Comparison of ENCODE assay signal across 1 cellular context in the genomic region with DNA sequence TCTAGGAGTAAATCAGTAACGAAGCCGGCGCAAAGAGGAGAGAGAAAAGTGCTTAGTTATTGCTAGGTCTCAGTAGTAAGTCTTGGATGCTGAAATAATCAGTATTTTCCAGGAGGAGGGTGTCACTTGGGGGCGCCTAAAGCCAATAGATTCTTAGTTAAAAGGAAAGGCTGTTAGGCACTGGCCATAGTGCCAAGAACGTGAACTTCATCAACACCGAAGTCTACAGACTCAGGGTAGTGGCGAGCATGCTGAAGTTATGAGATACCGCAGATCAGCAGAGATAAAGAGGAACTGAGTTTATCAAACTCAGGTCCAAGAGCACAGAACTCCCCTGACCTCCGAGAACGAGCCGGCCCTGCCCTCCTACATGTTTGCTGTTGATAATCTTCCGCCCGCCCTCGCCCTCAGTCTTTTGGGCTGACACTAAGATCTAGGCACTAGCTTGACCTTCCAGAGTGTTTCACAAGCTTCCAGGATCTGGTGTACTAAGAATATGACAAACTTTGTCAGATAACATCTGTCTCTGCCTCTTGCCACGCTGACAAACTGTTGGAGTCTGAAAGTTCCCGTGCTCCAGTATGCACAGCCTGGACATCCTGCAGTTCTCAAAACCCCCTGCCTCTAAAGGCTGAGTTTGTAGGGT.
A peak's percentile ranks its signal among the peaks of the same experiment; 100 is the strongest.
TF ChIP-seq lines count a peak whose summit lies in the region.

No MANE protein-coding gene starts in this region.

TF ChIP-seq in liver, 16 proteins besides CTCF, POLR2A, EP300 and RAD21 (continued from another document):
- TF ChIP-seq, protein P1, sequence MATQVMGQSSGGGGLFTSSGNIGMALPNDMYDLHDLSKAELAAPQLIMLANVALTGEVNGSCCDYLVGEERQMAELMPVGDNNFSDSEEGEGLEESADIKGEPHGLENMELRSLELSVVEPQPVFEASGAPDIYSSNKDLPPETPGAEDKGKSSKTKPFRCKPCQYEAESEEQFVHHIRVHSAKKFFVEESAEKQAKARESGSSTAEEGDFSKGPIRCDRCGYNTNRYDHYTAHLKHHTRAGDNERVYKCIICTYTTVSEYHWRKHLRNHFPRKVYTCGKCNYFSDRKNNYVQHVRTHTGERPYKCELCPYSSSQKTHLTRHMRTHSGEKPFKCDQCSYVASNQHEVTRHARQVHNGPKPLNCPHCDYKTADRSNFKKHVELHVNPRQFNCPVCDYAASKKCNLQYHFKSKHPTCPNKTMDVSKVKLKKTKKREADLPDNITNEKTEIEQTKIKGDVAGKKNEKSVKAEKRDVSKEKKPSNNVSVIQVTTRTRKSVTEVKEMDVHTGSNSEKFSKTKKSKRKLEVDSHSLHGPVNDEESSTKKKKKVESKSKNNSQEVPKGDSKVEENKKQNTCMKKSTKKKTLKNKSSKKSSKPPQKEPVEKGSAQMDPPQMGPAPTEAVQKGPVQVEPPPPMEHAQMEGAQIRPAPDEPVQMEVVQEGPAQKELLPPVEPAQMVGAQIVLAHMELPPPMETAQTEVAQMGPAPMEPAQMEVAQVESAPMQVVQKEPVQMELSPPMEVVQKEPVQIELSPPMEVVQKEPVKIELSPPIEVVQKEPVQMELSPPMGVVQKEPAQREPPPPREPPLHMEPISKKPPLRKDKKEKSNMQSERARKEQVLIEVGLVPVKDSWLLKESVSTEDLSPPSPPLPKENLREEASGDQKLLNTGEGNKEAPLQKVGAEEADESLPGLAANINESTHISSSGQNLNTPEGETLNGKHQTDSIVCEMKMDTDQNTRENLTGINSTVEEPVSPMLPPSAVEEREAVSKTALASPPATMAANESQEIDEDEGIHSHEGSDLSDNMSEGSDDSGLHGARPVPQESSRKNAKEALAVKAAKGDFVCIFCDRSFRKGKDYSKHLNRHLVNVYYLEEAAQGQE (IDR thresholded peaks at IDR 0.05) = no peak
- TF ChIP-seq HNF4G (IDR thresholded peaks at IDR 0.05) = peak; percentile 22
- TF ChIP-seq, protein P2, sequence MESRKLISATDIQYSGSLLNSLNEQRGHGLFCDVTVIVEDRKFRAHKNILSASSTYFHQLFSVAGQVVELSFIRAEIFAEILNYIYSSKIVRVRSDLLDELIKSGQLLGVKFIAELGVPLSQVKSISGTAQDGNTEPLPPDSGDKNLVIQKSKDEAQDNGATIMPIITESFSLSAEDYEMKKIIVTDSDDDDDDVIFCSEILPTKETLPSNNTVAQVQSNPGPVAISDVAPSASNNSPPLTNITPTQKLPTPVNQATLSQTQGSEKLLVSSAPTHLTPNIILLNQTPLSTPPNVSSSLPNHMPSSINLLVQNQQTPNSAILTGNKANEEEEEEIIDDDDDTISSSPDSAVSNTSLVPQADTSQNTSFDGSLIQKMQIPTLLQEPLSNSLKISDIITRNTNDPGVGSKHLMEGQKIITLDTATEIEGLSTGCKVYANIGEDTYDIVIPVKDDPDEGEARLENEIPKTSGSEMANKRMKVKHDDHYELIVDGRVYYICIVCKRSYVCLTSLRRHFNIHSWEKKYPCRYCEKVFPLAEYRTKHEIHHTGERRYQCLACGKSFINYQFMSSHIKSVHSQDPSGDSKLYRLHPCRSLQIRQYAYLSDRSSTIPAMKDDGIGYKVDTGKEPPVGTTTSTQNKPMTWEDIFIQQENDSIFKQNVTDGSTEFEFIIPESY (IDR thresholded peaks at IDR 0.05) = peak; percentile 44
- TF ChIP-seq HNF4A (conservative IDR thresholded peaks at IDR 0.05) = peak; percentile 67 to 76
- no peak for TF ChIP-seq GABPA (IDR thresholded peaks at IDR 0.05 in 1 of 2, conservative IDR thresholded peaks at IDR 0.05 in 1 of 2)
- peak; percentile 93 to 96 for TF ChIP-seq RXRA (IDR thresholded peaks at IDR 0.05)
- peak; percentile 22 for TF ChIP-seq TAF1 (conservative IDR thresholded peaks at IDR 0.05)
- peak; percentile 24 to 74 for TF ChIP-seq JUND (IDR thresholded peaks at IDR 0.05)
- no peak for TF ChIP-seq FOXA1 (IDR thresholded peaks at IDR 0.05)
- TF ChIP-seq, protein P3, sequence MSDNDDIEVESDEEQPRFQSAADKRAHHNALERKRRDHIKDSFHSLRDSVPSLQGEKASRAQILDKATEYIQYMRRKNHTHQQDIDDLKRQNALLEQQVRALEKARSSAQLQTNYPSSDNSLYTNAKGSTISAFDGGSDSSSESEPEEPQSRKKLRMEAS (IDR thresholded peaks at IDR 0.05) = peak; percentile 78
- TF ChIP-seq, protein P4, sequence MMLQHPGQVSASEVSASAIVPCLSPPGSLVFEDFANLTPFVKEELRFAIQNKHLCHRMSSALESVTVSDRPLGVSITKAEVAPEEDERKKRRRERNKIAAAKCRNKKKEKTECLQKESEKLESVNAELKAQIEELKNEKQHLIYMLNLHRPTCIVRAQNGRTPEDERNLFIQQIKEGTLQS (IDR thresholded peaks at IDR 0.05) = no peak
